ENCODE assay signal across 12 cellular contexts in genomic region chr2:223055836-223056235, GRCh38. TPM values are rescaled to one million over a fixed set of nuclear protein-coding genes. Genes with fewer than 3 reads are reported as not detected.
DNase-seq lines count a peak whose midpoint lies in the region; ATAC-seq and TF ChIP-seq lines count a peak whose summit lies in the region.
"Had no signal": no experiment of that assay in that cellular context is flagged by ENCODE, and none has a peak within 500 bp of the region (broad histone marks: within the 10 kb centered on the region; RNA-seq: fewer than 3 reads in every experiment).

No MANE protein-coding gene starts in this region.

- ATAC-seq in GM21360 (IDR thresholded peaks at IDR 0.05; ENCODE audit: unreplicated experiment), result no peak

- intact Hi-C loops in adrenal gland (cut with DNase I), result no loop called here
- intact Hi-C loops in stomach (cut with DNase I; ENCODE audit: low total_unique reads), result no loop called here

- 53 to 63% (median 58%) methylated on average over 5 of the region's 5 CpGs for WGBS in adrenal gland, 4 donors
- 27 to 50% (median 33%) methylated on average over 5 of the region's 5 CpGs for WGBS in stomach, 5 donors

- TF ChIP-seq CTCF in adrenal gland (IDR thresholded peaks at IDR 0.05) (no peak), stomach (IDR thresholded peaks at IDR 0.05) (no peak)

- no peaks in the 10 kb centered on the region for H3K9me3 ChIP-seq in adrenal gland (replicated peaks in 1 of 3)
- no peaks in the 10 kb centered on the region for H3K9me3 ChIP-seq in stomach

- no peak for TF ChIP-seq EP300 in stomach (IDR thresholded peaks at IDR 0.05)

- H3K27ac ChIP-seq in adrenal gland (peak overlapping the region in 3 of 5 donors; percentile 20 to 77 (median 73)), stomach (peak overlapping the region; percentile 47 to 84 (median 84))

- TF ChIP-seq POLR2A in adrenal gland (IDR thresholded peaks at IDR 0.05), result no peak
- TF ChIP-seq POLR2A in stomach (IDR thresholded peaks at IDR 0.05), result no peak

- no peaks in the 10 kb centered on the region for H3K27me3 ChIP-seq in adrenal gland
- no peaks in the 10 kb centered on the region for H3K27me3 ChIP-seq in stomach

- H3K4me1 ChIP-seq in adrenal gland (replicated peaks in 1 of 2) (peaks cover 0 to 8% of the 10 kb centered on the region in 2 donors), stomach (peaks cover 0 to 72% (median 48%) of the 10 kb centered on the region in 4 donors)

- no peaks in the 10 kb centered on the region for H3K36me3 ChIP-seq in adrenal gland (replicated peaks in 1 of 2)
- H3K36me3 ChIP-seq in stomach, result no peaks in the 10 kb centered on the region

- peak; percentile 28 for DNase-seq in NCI-H146 treated with DMSO at 0.1 percent for 48 hours (lab: John Stamatoyannopoulos, UW; ENCODE audit: unreplicated experiment)
- DNase-seq in adrenal gland, result peak in 3 of 7 donors; percentile 14 to 67 (median 24)
- DNase-seq in iris pigment epithelial cell (ENCODE audit: low read depth), result peak; percentile 41
- DNase-seq in stomach, result peak; percentile 40
- DNase-seq in activated CD4-positive, CD25-positive, alpha-beta regulatory T cell (lab: John Stamatoyannopoulos, UW), result no peak
- DNase-seq in GF-D8 (lab: John Stamatoyannopoulos, UW), result no peak
- DNase-seq in ureter (ENCODE audit: low spot score), result no peak
- DNase-seq: activated CD4-positive, alpha-beta T cell treated with anti-CD3 and anti-CD28 coated beads, Interleukin-2, amount 50 U/mL, for 48 hours; islet precursor cell; NCI-H2171; SW 1271 had no signal

- H3K4me3 ChIP-seq in adrenal gland (no peak overlapping the region), stomach (peak overlapping the region in 3 of 4 donors; percentile 45 to 57 (median 46))

RNA-seq across cellular contexts. Expression of gene KCNE4, which starts 3.8 kb away (rescaled TPM):
- 1 to 10 TPM in 7 of 8 donors, under 1 TPM in 1; 0.97 to 5.7 (median 3.6) TPM for total RNA-seq in adrenal gland
- 1 to 10 TPM; 1.4 to 2.1 (median 1.8) TPM for polyA plus RNA-seq in adrenal gland
- total RNA-seq in stomach, result 10 to 100 TPM in 1 of 5 donors, 1 to 10 TPM in 2, under 1 TPM in 1, not detected in 1; 0.58 to 16.3 (median 6.0) TPM
- polyA plus RNA-seq in stomach, result 1 to 10 TPM; 2.5 to 2.9 (median 2.7) TPM
- total RNA-seq in ureter, result 9.1 TPM

Comparison
In these comparisons a context has a peak if more than half of its experiments do, and no peak if none do; other contexts are left out.
1. DNase-seq: peak in NCI-H146 treated with DMSO at 0.1 percent for 48 hours (single experiment), iris pigment epithelial cell (single experiment) and stomach (single experiment); none in activated CD4-positive, CD25-positive, alpha-beta regulatory T cell (0 of 4), GF-D8 (single experiment) and ureter (single experiment).
2. H3K4me3 ChIP-seq: peak in stomach (3 of 4); none in adrenal gland (0 of 4).